Comparison of ENCODE assay signal across 10 cellular contexts in the genomic region with DNA sequence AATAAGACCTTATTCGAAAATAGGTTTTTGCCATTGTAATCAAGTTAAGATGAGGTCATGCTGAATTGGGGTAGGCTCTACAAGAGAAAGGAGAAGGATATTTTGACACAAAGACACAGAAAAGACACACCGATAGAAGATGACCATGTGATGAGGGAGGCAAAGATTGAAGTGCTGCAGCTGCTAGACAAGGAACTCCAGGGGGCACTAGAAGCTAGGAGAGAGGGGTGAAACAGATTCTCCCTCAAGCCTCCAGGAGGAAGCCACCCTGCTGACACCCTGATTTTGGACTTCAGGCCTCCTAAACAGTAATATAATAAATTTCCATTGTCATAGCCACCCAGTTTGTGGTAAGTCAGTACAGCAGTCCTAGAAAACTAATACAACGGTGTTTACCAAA.
A peak's percentile ranks its signal among the peaks of the same experiment; 100 is the strongest.
DNase-seq lines count a peak whose midpoint lies in the region; ATAC-seq and TF ChIP-seq lines count a peak whose summit lies in the region.
"Had no signal": no experiment of that assay in that cellular context is flagged by ENCODE, and none has a peak within 500 bp of the region (broad histone marks: within the 10 kb centered on the region; RNA-seq: fewer than 3 reads in every experiment).

No MANE protein-coding gene starts in this region.

- no peaks in the 10 kb centered on the region for H3F3A ChIP-seq in SK-N-SH (replicated peaks; ENCODE audit: insufficient read depth)

- CTCF ChIA-PET in SK-N-SH (lab: Yijun Ruan, JAX): interaction anchor here (1.3 to 1.8 kb wide), 2 partner anchors 81 to 126 kb away, joined by 3 to 4 read pairs; no protein-coding TSS in a partner anchor

- H3K27me3 ChIP-seq in SK-N-SH (ENCODE audit: insufficient read depth): no peaks in the 10 kb centered on the region
- H3K27me3 ChIP-seq: ascending aorta, left lung had no signal

- DNase-seq in GM12864 (ENCODE audit: low read depth): no peak
- no peak for DNase-seq in SK-N-SH
- DNase-seq in left lobe of liver (ENCODE audit: low spot score): no peak
- DNase-seq in LoVo (ENCODE audit: low spot score): no peak
- no peak for DNase-seq in NCI-H2227 treated with DMSO at 0.1 percent for 48 hours (lab: John Stamatoyannopoulos, UW)
- DNase-seq: left lung had no signal

- ATAC-seq in HG03354 (IDR thresholded peaks at IDR 0.05; ENCODE audit: poor library complexity, severe bottlenecking, unreplicated experiment) (peak; percentile 62), left lobe of liver (peak; percentile 63), HG03457 (IDR thresholded peaks at IDR 0.05; ENCODE audit: unreplicated experiment) (no peak), GM21515 (IDR thresholded peaks at IDR 0.05; ENCODE audit: unreplicated experiment) (no peak)
- ATAC-seq: left lung had no signal

- H3K4me3 ChIP-seq in GM12864 (ENCODE audit: low read depth, low read length): no peak overlapping the region
- no peak overlapping the region for H3K4me3 ChIP-seq in SK-N-SH (ENCODE audit: low read depth in 2 of 2, low read length in 1 of 2)
- H3K4me3 ChIP-seq: ascending aorta, left lung had no signal

- H3K4me2 ChIP-seq in SK-N-SH: no peak overlapping the region

- WGBS in SK-N-SH (ENCODE audit: low lambda C conversion rate): 87% methylated on average over 3 of the region's 3 CpGs

- POLR2A ChIA-PET in SK-N-SH (lab: Yijun Ruan, JAX): no interaction called here

- no peaks in the 10 kb centered on the region for H3K9me3 ChIP-seq in SK-N-SH
- H3K9me3 ChIP-seq: ascending aorta, left lung had no signal

- H3K4me1 ChIP-seq in SK-N-SH (ENCODE audit: control insufficient read depth in 1 of 2, insufficient read depth in 2 of 2, low read depth in 1 of 2, low read length in 1 of 2): peaks cover 0 to 4% of the 10 kb centered on the region in 2 experiments; a peak in 1 of 4 replicates
- H3K4me1 ChIP-seq: ascending aorta, left lung had no signal

- H3K9ac ChIP-seq in SK-N-SH: no peak overlapping the region

- no peak overlapping the region for H3K27ac ChIP-seq in SK-N-SH (ENCODE audit: low read depth in 2 of 2, low read length in 1 of 2)
- H3K27ac ChIP-seq: ascending aorta, left lung had no signal

- no peak for TF ChIP-seq EP300 in SK-N-SH (IDR thresholded peaks at IDR 0.05; ENCODE audit: borderline replicate concordance in 1 of 2, low read depth in 1 of 2, low read length in 1 of 2)

- TF ChIP-seq RAD21 in SK-N-SH (IDR thresholded peaks at IDR 0.05; ENCODE audit: low read length): peak; percentile 52

- no peak overlapping the region for H2AFZ ChIP-seq in SK-N-SH (ENCODE audit: low read depth)

- no peaks in the 10 kb centered on the region for H4K20me1 ChIP-seq in SK-N-SH (ENCODE audit: insufficient read depth)

- H3K36me3 ChIP-seq in SK-N-SH (replicated peaks in 1 of 2; ENCODE audit: control insufficient read depth in 1 of 2, insufficient read depth in 2 of 2, low read length in 1 of 2): no peaks in the 10 kb centered on the region
- H3K36me3 ChIP-seq: ascending aorta, left lung had no signal

- peak; percentile 71 for TF ChIP-seq CTCF in GM12864 (IDR thresholded peaks at IDR 0.05; ENCODE audit: low read depth, low read length, missing control alignments)
- peak; percentile 55 for TF ChIP-seq CTCF in SK-N-SH (IDR thresholded peaks at IDR 0.05)

- no peaks in the 10 kb centered on the region for H3K9me2 ChIP-seq in SK-N-SH

- no peaks in the 10 kb centered on the region for H3K79me2 ChIP-seq in SK-N-SH (ENCODE audit: insufficient read depth)

TF ChIP-seq in SK-N-SH, 30 proteins besides CTCF, POLR2A, EP300 and RAD21:
- TF ChIP-seq ELF1 (IDR thresholded peaks at IDR 0.05) (no peak), RCOR1 (IDR thresholded peaks at IDR 0.05; ENCODE audit: low read length) (no peak), SMC3 (IDR thresholded peaks at IDR 0.05; ENCODE audit: low read depth, low read length) (peak; percentile 37), TCF12 (IDR thresholded peaks at IDR 0.05) (no peak), EZH2phosphoT487 (IDR thresholded peaks at IDR 0.05; ENCODE audit: borderline replicate concordance, low read depth) (no peak), FOXM1 (IDR thresholded peaks at IDR 0.05; ENCODE audit: low read depth) (no peak), MEF2A (IDR thresholded peaks at IDR 0.05; ENCODE audit: borderline replicate concordance, low read depth) (no peak)
- TF ChIP-seq, protein P1, sequence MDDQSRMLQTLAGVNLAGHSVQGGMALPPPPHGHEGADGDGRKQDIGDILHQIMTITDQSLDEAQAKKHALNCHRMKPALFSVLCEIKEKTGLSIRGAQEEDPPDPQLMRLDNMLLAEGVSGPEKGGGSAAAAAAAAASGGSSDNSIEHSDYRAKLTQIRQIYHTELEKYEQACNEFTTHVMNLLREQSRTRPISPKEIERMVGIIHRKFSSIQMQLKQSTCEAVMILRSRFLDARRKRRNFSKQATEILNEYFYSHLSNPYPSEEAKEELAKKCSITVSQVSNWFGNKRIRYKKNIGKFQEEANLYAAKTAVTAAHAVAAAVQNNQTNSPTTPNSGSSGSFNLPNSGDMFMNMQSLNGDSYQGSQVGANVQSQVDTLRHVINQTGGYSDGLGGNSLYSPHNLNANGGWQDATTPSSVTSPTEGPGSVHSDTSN (IDR thresholded peaks at IDR 0.05): no peak

Comparison
In these comparisons a context has a peak if more than half of its experiments do, and no peak if none do; other contexts are left out.
1. ATAC-seq: peak in HG03354 (single experiment) and left lobe of liver (single experiment); none in HG03457 (single experiment) and GM21515 (single experiment).